In the genomic region with DNA sequence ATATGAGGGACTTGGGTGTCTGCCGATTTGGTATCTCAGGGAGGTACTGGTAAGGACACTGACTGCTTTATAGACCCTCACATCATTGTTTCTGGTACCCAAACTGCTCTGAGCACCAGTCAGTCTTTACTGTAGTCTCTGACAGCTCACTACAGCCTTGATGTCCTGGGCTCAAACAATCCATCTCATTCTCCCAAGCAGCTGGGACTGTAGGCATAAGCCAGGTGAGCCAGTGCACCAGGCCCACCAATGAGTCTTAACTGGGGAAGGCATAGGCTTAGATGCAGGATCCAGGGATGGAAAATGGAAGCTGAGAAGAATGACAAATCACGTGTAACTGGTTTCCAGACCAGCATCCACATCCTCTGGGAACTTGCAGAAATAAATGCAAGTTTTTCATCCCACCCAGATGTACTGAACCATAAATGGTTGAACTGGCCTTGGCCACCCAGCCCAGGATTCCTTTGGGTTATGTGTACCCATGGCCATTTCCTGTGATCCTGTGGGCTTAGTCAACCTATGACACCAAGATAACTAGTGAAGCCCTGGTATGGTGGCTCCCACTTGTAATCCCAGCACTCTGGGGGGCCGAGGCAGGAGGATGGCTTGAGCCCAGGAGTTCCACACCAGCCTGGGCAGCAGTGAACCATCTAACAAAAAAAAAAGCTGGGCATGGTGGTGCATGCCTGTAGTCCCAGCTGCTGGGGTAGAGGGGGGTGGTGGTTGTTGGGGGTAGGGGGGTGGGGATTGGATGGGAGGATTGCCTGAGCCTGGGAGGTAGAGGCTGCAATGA, we compare ENCODE assay signal across 8 cellular contexts. TPM values are rescaled to one million over a fixed set of nuclear protein-coding genes. Genes with fewer than 3 reads are reported as not detected.
DNase-seq lines count a peak whose midpoint lies in the region; FAIRE-seq and TF ChIP-seq lines count a peak whose summit lies in the region.

No MANE protein-coding gene starts in this region.

- no peak for TF ChIP-seq EP300 in neural cell (conservative IDR thresholded peaks at IDR 0.05; ENCODE audit: poor library complexity, severe bottlenecking)

- TF ChIP-seq CTCF in KMS-11 (conservative IDR thresholded peaks at IDR 0.05; ENCODE audit: low read depth, low read length): no peak
- TF ChIP-seq CTCF in astrocyte (IDR thresholded peaks at IDR 0.05; ENCODE audit: insufficient read depth, low read depth, low read length): no peak
- TF ChIP-seq CTCF in neural cell (IDR thresholded peaks at IDR 0.05; ENCODE audit: poor library complexity, severe bottlenecking): no peak
- TF ChIP-seq CTCF in GM10248 (IDR thresholded peaks at IDR 0.05; ENCODE audit: control extremely low read depth, extremely low read depth, low read depth, missing control alignments): no peak

- H3K36me3 Mint-ChIP-seq in astrocyte (ENCODE audit: low read depth, unreplicated experiment): peaks cover 23% of the 10 kb centered on the region

- H3K9ac ChIP-seq in KMS-11 (no peak overlapping the region), astrocyte (ENCODE audit: low read length) (peak overlapping the region; percentile 2), neural cell (ENCODE audit: low read length) (no peak overlapping the region)

- H3K4me1 ChIP-seq in KMS-11 (ENCODE audit: low read depth, poor library complexity, severe bottlenecking) (peaks cover 31% of the 10 kb centered on the region), astrocyte (ENCODE audit: insufficient read depth, low read length) (peaks cover 34% of the 10 kb centered on the region)

- no peak for TF ChIP-seq RAD21 in neural cell (conservative IDR thresholded peaks at IDR 0.05)

- H3K4me3 ChIP-seq in KMS-11 (IDR thresholded peaks at IDR 0.05; ENCODE audit: insufficient read depth, low read depth, low read length): no peak overlapping the region
- no peak overlapping the region for H3K4me3 ChIP-seq in astrocyte (ENCODE audit: insufficient read depth, low read depth, low read length)
- H3K4me3 ChIP-seq in neural cell (ENCODE audit: low read length): peak overlapping the region; percentile 99

- H3K4me1 Mint-ChIP-seq in astrocyte (ENCODE audit: low read depth, unreplicated experiment): peaks cover 25% of the 10 kb centered on the region

- DNase-seq in NCI-H1417 (lab: John Stamatoyannopoulos, UW): peak in 2 of 3 experiments; percentile 14 to 42
- no peak for DNase-seq in NCI-H1417 treated with DMSO at 0.1 percent for 48 hours (lab: John Stamatoyannopoulos, UW)
- DNase-seq in astrocyte (ENCODE audit: low read depth): peak; percentile 62
- DNase-seq in effector CD8-positive, alpha-beta T cell (lab: John Stamatoyannopoulos, UW): no peak
- no peak for DNase-seq in NCI-H510A (lab: John Stamatoyannopoulos, UW)
- no peak for DNase-seq in GM10248 (ENCODE audit: extremely low spot score)

- H3K27ac Mint-ChIP-seq in astrocyte (ENCODE audit: unreplicated experiment): peak overlapping the region; percentile 83

- H2AFZ ChIP-seq in KMS-11 (ENCODE audit: low read depth) (no peak overlapping the region), astrocyte (ENCODE audit: low read depth, low read length) (no peak overlapping the region), neural cell (ENCODE audit: low read depth, low read length) (no peak overlapping the region)

- no peak overlapping the region for H3K4me2 ChIP-seq in KMS-11
- H3K4me2 ChIP-seq in astrocyte (ENCODE audit: low read length): peak overlapping the region; percentile 4
- H3K4me2 ChIP-seq in neural cell (ENCODE audit: low read length): no peak overlapping the region

- H3K27me3 ChIP-seq in KMS-11 (ENCODE audit: insufficient read depth, low read depth) (no peaks in the 10 kb centered on the region), astrocyte (ENCODE audit: insufficient read depth, low read length) (no peaks in the 10 kb centered on the region), neural cell (ENCODE audit: insufficient read depth, low read depth, low read length) (no peaks in the 10 kb centered on the region)

- 0 out of 2 replicates have a peak overlapping the region, but pooled peaks have one; percentile 11 for H3K27ac ChIP-seq in KMS-11
- H3K27ac ChIP-seq in astrocyte (ENCODE audit: low read depth, low read length): peak overlapping the region; percentile 20
- no peak overlapping the region for H3K27ac ChIP-seq in neural cell (ENCODE audit: low read length)

- CTCF ChIA-PET in GM10248 (lab: Yijun Ruan, JAX): interaction anchor here (1.5 to 30.8 kb wide), 3 partner anchors 8 to 49 kb away, joined by 4 to 776 read pairs (median 131); partner anchors contain the start of gene DHX16

- H3K4me3 Mint-ChIP-seq in astrocyte (ENCODE audit: unreplicated experiment): peak overlapping the region; percentile 34

- FAIRE-seq in astrocyte (lab: Jason Lieb, UNC): no peak

- H3K9me2 ChIP-seq in neural cell (ENCODE audit: insufficient read depth, low read length): no peaks in the 10 kb centered on the region

- H4K20me1 ChIP-seq in KMS-11 (ENCODE audit: insufficient read depth): peaks cover 36% of the 10 kb centered on the region
- H4K20me1 ChIP-seq in astrocyte (ENCODE audit: insufficient read depth, low read length): peaks cover 65% of the 10 kb centered on the region
- peaks cover 44% of the 10 kb centered on the region for H4K20me1 ChIP-seq in neural cell (ENCODE audit: insufficient read depth)

- H3K36me3 ChIP-seq in KMS-11 (ENCODE audit: insufficient read depth) (peaks cover 23% of the 10 kb centered on the region; the same call in 1 of the 2 replicates), astrocyte (ENCODE audit: insufficient read depth, low read length) (peaks cover 39% of the 10 kb centered on the region), neural cell (ENCODE audit: insufficient read depth, low read length) (peaks cover 6% of the 10 kb centered on the region)

- H3K9me3 Mint-ChIP-seq in astrocyte (ENCODE audit: unreplicated experiment): no peaks in the 10 kb centered on the region

- no peaks in the 10 kb centered on the region for H3K27me3 Mint-ChIP-seq in astrocyte (ENCODE audit: low read depth, unreplicated experiment)

- H3K79me2 ChIP-seq in KMS-11 (ENCODE audit: insufficient read depth, low read depth) (peaks cover 37% of the 10 kb centered on the region), astrocyte (ENCODE audit: insufficient read depth, low read length) (peaks cover 44% of the 10 kb centered on the region), neural cell (replicated peaks; ENCODE audit: insufficient read depth, low read length) (peaks cover 55% of the 10 kb centered on the region)

- H3K9me3 ChIP-seq in astrocyte (ENCODE audit: insufficient read depth, low read depth, low read length) (no peaks in the 10 kb centered on the region), neural cell (ENCODE audit: low read length) (no peaks in the 10 kb centered on the region)

- POLR2A ChIA-PET in GM10248 (lab: Yijun Ruan, JAX): interaction anchor here (0.9 kb wide), 1 partner anchor 47 kb away, joined by 4 read pairs; no protein-coding TSS in a partner anchor

- H3F3A ChIP-seq in neural cell (ENCODE audit: insufficient read depth, low read length, poor library complexity, severe bottlenecking): peaks cover 12% of the 10 kb centered on the region

TF ChIP-seq in neural cell, 6 proteins besides CTCF, POLR2A, EP300 and RAD21:
- peak; percentile 42 for TF ChIP-seq POLR2AphosphoS5 (IDR thresholded peaks at IDR 0.05)
- no peak for TF ChIP-seq SMC3 (conservative IDR thresholded peaks at IDR 0.05; ENCODE audit: poor library complexity)
TF ChIP-seq in neural cell: peak in this region for 1.

RNA-seq across cellular contexts. Expression of gene TUBB, which starts 5.8 kb away (rescaled TPM):
- total RNA-seq in astrocyte: 815 and 887 TPM in 2 replicates
- polyA plus RNA-seq in neural cell: 711 and 792 TPM in 2 replicates
- polyA minus RNA-seq in neural cell: 773 and 794 TPM in 2 replicates

RNA-seq across cellular contexts. Expression of gene MDC1, which starts 8.8 kb away (rescaled TPM):
- 25.2 and 25.4 TPM in 2 replicates for total RNA-seq in astrocyte
- 4.3 and 8.1 TPM in 2 replicates for polyA plus RNA-seq in neural cell
- polyA minus RNA-seq in neural cell: 9.3 and 10.5 TPM in 2 replicates

RNA-seq across cellular contexts. Expression of gene FLOT1, which starts 16.6 kb away (rescaled TPM):
- total RNA-seq in astrocyte: 77.6 and 85.2 TPM in 2 replicates
- polyA plus RNA-seq in neural cell: 72.7 and 84.7 TPM in 2 replicates
- 51.6 and 61.0 TPM in 2 replicates for polyA minus RNA-seq in neural cell

RNA-seq across cellular contexts. Expression of gene IER3, which starts 18.4 kb away (rescaled TPM):
- total RNA-seq in astrocyte: 216 and 221 TPM in 2 replicates
- polyA plus RNA-seq in neural cell: 1.3 and 3.0 TPM in 2 replicates
- 0.49 and 0.69 TPM in 2 replicates for polyA minus RNA-seq in neural cell

RNA-seq across cellular contexts. Expression of gene NRM, which starts 35.1 kb away (rescaled TPM):
- total RNA-seq in astrocyte: 12.2 and 12.8 TPM in 2 replicates
- 7.1 and 7.5 TPM in 2 replicates for polyA plus RNA-seq in neural cell
- 5.8 and 6.9 TPM in 2 replicates for polyA minus RNA-seq in neural cell

Comparison
In these comparisons a context has a peak if more than half of its experiments do, and no peak if none do; other contexts are left out.
1. DNase-seq: peak in NCI-H1417 (2 of 3) and astrocyte (single experiment); none in NCI-H1417 treated with DMSO at 0.1 percent for 48 hours (single experiment), effector CD8-positive, alpha-beta T cell (single experiment), NCI-H510A (single experiment) and GM10248 (single experiment).